1 cellular context compared by ENCODE assay signal in genomic region chr1:197453376-197454058, GRCh38.
TF ChIP-seq lines count a peak whose summit lies in the region.

No MANE protein-coding gene starts in this region.

TF ChIP-seq in GM23338, 12 proteins besides CTCF, POLR2A, EP300 and RAD21 (continued from another document):
- TF ChIP-seq, protein P1, sequence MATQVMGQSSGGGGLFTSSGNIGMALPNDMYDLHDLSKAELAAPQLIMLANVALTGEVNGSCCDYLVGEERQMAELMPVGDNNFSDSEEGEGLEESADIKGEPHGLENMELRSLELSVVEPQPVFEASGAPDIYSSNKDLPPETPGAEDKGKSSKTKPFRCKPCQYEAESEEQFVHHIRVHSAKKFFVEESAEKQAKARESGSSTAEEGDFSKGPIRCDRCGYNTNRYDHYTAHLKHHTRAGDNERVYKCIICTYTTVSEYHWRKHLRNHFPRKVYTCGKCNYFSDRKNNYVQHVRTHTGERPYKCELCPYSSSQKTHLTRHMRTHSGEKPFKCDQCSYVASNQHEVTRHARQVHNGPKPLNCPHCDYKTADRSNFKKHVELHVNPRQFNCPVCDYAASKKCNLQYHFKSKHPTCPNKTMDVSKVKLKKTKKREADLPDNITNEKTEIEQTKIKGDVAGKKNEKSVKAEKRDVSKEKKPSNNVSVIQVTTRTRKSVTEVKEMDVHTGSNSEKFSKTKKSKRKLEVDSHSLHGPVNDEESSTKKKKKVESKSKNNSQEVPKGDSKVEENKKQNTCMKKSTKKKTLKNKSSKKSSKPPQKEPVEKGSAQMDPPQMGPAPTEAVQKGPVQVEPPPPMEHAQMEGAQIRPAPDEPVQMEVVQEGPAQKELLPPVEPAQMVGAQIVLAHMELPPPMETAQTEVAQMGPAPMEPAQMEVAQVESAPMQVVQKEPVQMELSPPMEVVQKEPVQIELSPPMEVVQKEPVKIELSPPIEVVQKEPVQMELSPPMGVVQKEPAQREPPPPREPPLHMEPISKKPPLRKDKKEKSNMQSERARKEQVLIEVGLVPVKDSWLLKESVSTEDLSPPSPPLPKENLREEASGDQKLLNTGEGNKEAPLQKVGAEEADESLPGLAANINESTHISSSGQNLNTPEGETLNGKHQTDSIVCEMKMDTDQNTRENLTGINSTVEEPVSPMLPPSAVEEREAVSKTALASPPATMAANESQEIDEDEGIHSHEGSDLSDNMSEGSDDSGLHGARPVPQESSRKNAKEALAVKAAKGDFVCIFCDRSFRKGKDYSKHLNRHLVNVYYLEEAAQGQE (IDR thresholded peaks at IDR 0.05; ENCODE audit: unreplicated experiment), result no peak
- TF ChIP-seq, protein P2, sequence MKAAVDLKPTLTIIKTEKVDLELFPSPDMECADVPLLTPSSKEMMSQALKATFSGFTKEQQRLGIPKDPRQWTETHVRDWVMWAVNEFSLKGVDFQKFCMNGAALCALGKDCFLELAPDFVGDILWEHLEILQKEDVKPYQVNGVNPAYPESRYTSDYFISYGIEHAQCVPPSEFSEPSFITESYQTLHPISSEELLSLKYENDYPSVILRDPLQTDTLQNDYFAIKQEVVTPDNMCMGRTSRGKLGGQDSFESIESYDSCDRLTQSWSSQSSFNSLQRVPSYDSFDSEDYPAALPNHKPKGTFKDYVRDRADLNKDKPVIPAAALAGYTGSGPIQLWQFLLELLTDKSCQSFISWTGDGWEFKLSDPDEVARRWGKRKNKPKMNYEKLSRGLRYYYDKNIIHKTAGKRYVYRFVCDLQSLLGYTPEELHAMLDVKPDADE (IDR thresholded peaks at IDR 0.05), result no peak
TF ChIP-seq in GM23338: peak in this region for 0.
